15 cellular contexts compared by ENCODE assay signal in genomic region chr7:68888971-68889385, GRCh38.
DNase-seq lines count a peak whose midpoint lies in the region; ATAC-seq and TF ChIP-seq lines count a peak whose summit lies in the region.
"Had no signal": no experiment of that assay in that cellular context is flagged by ENCODE, and none has a peak within 500 bp of the region (broad histone marks: within the 10 kb centered on the region; RNA-seq: fewer than 3 reads in every experiment).

No MANE protein-coding gene starts in this region.

- DNase-seq in AG10803 (ENCODE audit: low read depth) (peak; percentile 21), M059J (ENCODE audit: low read depth) (peak; percentile 74), NCI-H69 (lab: John Stamatoyannopoulos, UW) (peak; percentile 91), islet precursor cell (peak; percentile 90), NCI-H2107 treated with DMSO at 0.1 percent for 48 hours (lab: John Stamatoyannopoulos, UW; ENCODE audit: unreplicated experiment) (no peak), osteocyte (ENCODE audit: extremely low spot score, unreplicated experiment) (no peak), NCI-H446 (lab: John Stamatoyannopoulos, UW) (no peak)
- DNase-seq: CD8-positive, alpha-beta memory T cell; DMS 273 treated with DMSO at 0.1 percent for 48 hours; HFFc6; SJCRH30; T-helper 1 cell had no signal

- no peaks in the 10 kb centered on the region for H3K27me3 Mint-ChIP-seq in osteocyte (ENCODE audit: unreplicated experiment)
- H3K27me3 Mint-ChIP-seq: B cell had no signal

- no peak overlapping the region for H3K4me3 ChIP-seq in AG10803 (ENCODE audit: low read length)
- H3K4me3 ChIP-seq: K562, SJCRH30 had no signal

- no peak for ATAC-seq in HG02623 (IDR thresholded peaks at IDR 0.05; ENCODE audit: unreplicated experiment)
- ATAC-seq: K562 had no signal

- no peak overlapping the region for H3K27ac Mint-ChIP-seq in osteocyte (ENCODE audit: unreplicated experiment)
- H3K27ac Mint-ChIP-seq: B cell; CD8-positive, alpha-beta memory T cell; HFFc6 had no signal

- no peaks in the 10 kb centered on the region for H3K4me1 Mint-ChIP-seq in osteocyte (ENCODE audit: unreplicated experiment)
- H3K4me1 Mint-ChIP-seq: B cell; CD8-positive, alpha-beta memory T cell had no signal

- H3K4me3 Mint-ChIP-seq in osteocyte (ENCODE audit: unreplicated experiment), result no peak overlapping the region
- H3K4me3 Mint-ChIP-seq: B cell; CD8-positive, alpha-beta memory T cell; HFFc6 had no signal

- no peaks in the 10 kb centered on the region for H3K9me3 Mint-ChIP-seq in osteocyte (ENCODE audit: unreplicated experiment)

- no peaks in the 10 kb centered on the region for H3K36me3 Mint-ChIP-seq in osteocyte (ENCODE audit: unreplicated experiment)
- H3K36me3 Mint-ChIP-seq: CD8-positive, alpha-beta memory T cell had no signal

- TF ChIP-seq CTCF in AG10803 (conservative IDR thresholded peaks at IDR 0.05; ENCODE audit: low read length) (no peak), osteocyte (IDR thresholded peaks at IDR 0.05) (no peak)

Comparison
In these comparisons a context has a peak if more than half of its experiments do, and no peak if none do; other contexts are left out.
1. DNase-seq: peak in AG10803 (single experiment), M059J (single experiment), NCI-H69 (single experiment) and islet precursor cell (single experiment); none in NCI-H2107 treated with DMSO at 0.1 percent for 48 hours (single experiment), osteocyte (single experiment) and NCI-H446 (0 of 2).